In genomic region chr1:91021686-91022517, GRCh38 we compare ENCODE assay signal across 1 cellular context.
A peak's percentile ranks its signal among the peaks of the same experiment; 100 is the strongest.
TF ChIP-seq lines count a peak whose summit lies in the region.

Gene ZNF644, minus strand, starts transcription at chr1:91022035. Its CDS starts 39,682 bp downstream, at chr1:90982353.

TF ChIP-seq in WTC11, 78 proteins besides CTCF, POLR2A, EP300 and RAD21 (continued from another document):
- peak; percentile 82 for TF ChIP-seq ZNF281 (CRISPR knock-in tag; IDR thresholded peaks at IDR 0.05)
- peak; percentile 87 for TF ChIP-seq ZNF121 (CRISPR knock-in tag; IDR thresholded peaks at IDR 0.05)
- peak; percentile 37; the same call in 1 of the 2 replicates for TF ChIP-seq PRDM15 (CRISPR knock-in tag; IDR thresholded peaks at IDR 0.05)
- TF ChIP-seq FOXP4 (CRISPR knock-in tag; IDR thresholded peaks at IDR 0.05), result peak; percentile 19; the same call in 1 of the 2 replicates
- TF ChIP-seq TP53 (CRISPR knock-in tag; IDR thresholded peaks at IDR 0.05), result peak; percentile 94
- TF ChIP-seq ZNF138 (CRISPR knock-in tag; conservative IDR thresholded peaks at IDR 0.05), result peak; percentile 92
- TF ChIP-seq ZMAT4 (CRISPR knock-in tag; IDR thresholded peaks at IDR 0.05), result no peak
- TF ChIP-seq AR (CRISPR knock-in tag; IDR thresholded peaks at IDR 0.05), result no peak
- TF ChIP-seq ATF3 (CRISPR knock-in tag; conservative IDR thresholded peaks at IDR 0.05), result no peak; the same call in 1 of the 2 replicates
- TF ChIP-seq CDX4 (CRISPR knock-in tag; IDR thresholded peaks at IDR 0.05; ENCODE audit: borderline replicate concordance), result no peak
- no peak for TF ChIP-seq GTF2I (CRISPR knock-in tag; conservative IDR thresholded peaks at IDR 0.05)
- 0 out of 2 replicates have a peak, but pooled peaks have one; percentile 36 for TF ChIP-seq STAT6 (CRISPR knock-in tag; conservative IDR thresholded peaks at IDR 0.05; ENCODE audit: low read depth)
- peak; percentile 15; the same call in 1 of the 2 replicates for TF ChIP-seq ERG (CRISPR knock-in tag; IDR thresholded peaks at IDR 0.05)
- no peak for TF ChIP-seq HMGA2 (CRISPR knock-in tag; IDR thresholded peaks at IDR 0.05)
- TF ChIP-seq ETV6 (CRISPR knock-in tag; IDR thresholded peaks at IDR 0.05), result 0 out of 2 replicates have a peak, but pooled peaks have one; percentile 75
- TF ChIP-seq IRF2 (CRISPR knock-in tag; IDR thresholded peaks at IDR 0.05; ENCODE audit: borderline replicate concordance, low read depth), result no peak
- TF ChIP-seq GRHL2 (CRISPR knock-in tag; IDR thresholded peaks at IDR 0.05; ENCODE audit: insufficient replicate concordance, severe bottlenecking), result no peak
- peak; percentile 47; the same call in 1 of the 2 replicates for TF ChIP-seq USF1 (CRISPR knock-in tag; IDR thresholded peaks at IDR 0.05)
- TF ChIP-seq ATF6 (CRISPR knock-in tag; IDR thresholded peaks at IDR 0.05), result no peak
- TF ChIP-seq MAX (CRISPR knock-in tag; IDR thresholded peaks at IDR 0.05), result peak; percentile 95
- TF ChIP-seq ZBTB21 (CRISPR knock-in tag; IDR thresholded peaks at IDR 0.05; ENCODE audit: borderline replicate concordance), result peak; percentile 86; the same call in 1 of the 2 replicates
- no peak for TF ChIP-seq RORB (CRISPR knock-in tag; IDR thresholded peaks at IDR 0.05)
- no peak for TF ChIP-seq JAZF1 (CRISPR knock-in tag; IDR thresholded peaks at IDR 0.05)
- TF ChIP-seq CREM (CRISPR knock-in tag; IDR thresholded peaks at IDR 0.05), result peak; percentile 82
